In genomic region chr10:74932648-74933047, GRCh38 we compare ENCODE assay signal across 12 cellular contexts.
DNase-seq lines count a peak whose midpoint lies in the region; ATAC-seq and TF ChIP-seq lines count a peak whose summit lies in the region.
"Had no signal": no experiment of that assay in that cellular context is flagged by ENCODE, and none has a peak within 500 bp of the region (broad histone marks: within the 10 kb centered on the region; RNA-seq: fewer than 3 reads in every experiment).

No MANE protein-coding gene starts in this region.

- H3K27me3 ChIP-seq in adrenal gland (no peaks in the 10 kb centered on the region), right cardiac atrium (ENCODE audit: control insufficient read depth, insufficient read depth) (no peaks in the 10 kb centered on the region), testis (no peaks in the 10 kb centered on the region)

- H3K9me3 ChIP-seq in adrenal gland (replicated peaks in 1 of 3) (no peaks in the 10 kb centered on the region), right cardiac atrium (ENCODE audit: control insufficient read depth, low read length) (no peaks in the 10 kb centered on the region), testis (no peaks in the 10 kb centered on the region)

- ATAC-seq in right cardiac atrium: peak; percentile 66 to 72
- ATAC-seq: naive thymus-derived CD4-positive, alpha-beta T cell had no signal

- no peak overlapping the region for H3K27ac ChIP-seq in adrenal gland
- no peak overlapping the region for H3K27ac ChIP-seq in right cardiac atrium (ENCODE audit: low read length)
- peak overlapping the region; percentile 5 to 42 for H3K27ac ChIP-seq in testis

- intact Hi-C loops in adrenal gland (cut with DNase I) (no loop called here), right cardiac atrium (cut with DNase I) (no loop called here), testis (cut with DNase I; ENCODE audit: low total_unique reads) (no loop called here)

- TF ChIP-seq POLR2A in adrenal gland (IDR thresholded peaks at IDR 0.05): no peak
- no peak for TF ChIP-seq POLR2A in testis (IDR thresholded peaks at IDR 0.05)

- TF ChIP-seq CTCF in adrenal gland (IDR thresholded peaks at IDR 0.05) (no peak), testis (IDR thresholded peaks at IDR 0.05) (no peak)

- H3K4me3 ChIP-seq in adrenal gland (no peak overlapping the region), right cardiac atrium (ENCODE audit: low read length) (no peak overlapping the region), testis (no peak overlapping the region)

- DNase-seq in NCI-H1417 (lab: John Stamatoyannopoulos, UW) (peak in 2 of 3 experiments; percentile 3 to 47), NCI-H1417 treated with DMSO at 0.1 percent for 48 hours (lab: John Stamatoyannopoulos, UW) (no peak), adrenal gland (peak; percentile 42 to 77 (median 62)), right cardiac atrium (peak; percentile 71 to 92 (median 86)), testis (peak; percentile 64), UCSD-AML1 (lab: John Stamatoyannopoulos, UW; ENCODE audit: unreplicated experiment) (no peak), GOT3 (lab: John Stamatoyannopoulos, UW) (no peak)
- DNase-seq in NK-92 treated with Interleukin-12 subunit alpha and Interleukin-12 subunit beta, amount 100 ng/mL, for 24 hours (lab: John Stamatoyannopoulos, UW): no peak
- DNase-seq: 8988T; activated CD4-positive, alpha-beta T cell treated with anti-CD3 and anti-CD28 coated beads for 1 hour; naive thymus-derived CD4-positive, alpha-beta T cell; SHP77 treated with DMSO at 0.1 percent for 48 hours had no signal

- no peaks in the 10 kb centered on the region for H3K36me3 ChIP-seq in adrenal gland (replicated peaks in 1 of 2)
- H3K36me3 ChIP-seq in testis (ENCODE audit: low read depth, missing control alignments): no peaks in the 10 kb centered on the region

- H3K4me1 ChIP-seq in adrenal gland (replicated peaks in 1 of 2) (peaks cover 11 to 44% of the 10 kb centered on the region in 2 donors), right cardiac atrium (ENCODE audit: control insufficient read depth, insufficient read depth, low read length) (peaks cover 2% of the 10 kb centered on the region), testis (peaks cover 25% of the 10 kb centered on the region)

- WGBS in adrenal gland, 4 donors: 74 to 80% (median 77%) methylated on average over 3 of the region's 3 CpGs
- whole genome bisulfite sequencing in right cardiac atrium: 71% methylated on average over 3 of the region's 3 CpGs
- WGBS in testis, 2 donors: 70 to 82% methylated on average over 3 of the region's 3 CpGs

Comparison
In these comparisons a context has a peak if more than half of its experiments do, and no peak if none do; other contexts are left out.
1. DNase-seq: peak in NCI-H1417 (2 of 3), adrenal gland (7 of 7), right cardiac atrium (3 of 3) and testis (single experiment); none in NCI-H1417 treated with DMSO at 0.1 percent for 48 hours (single experiment), UCSD-AML1 (single experiment), GOT3 (single experiment) and NK-92 treated with Interleukin-12 subunit alpha and Interleukin-12 subunit beta, amount 100 ng/mL, for 24 hours (single experiment).
2. H3K27ac ChIP-seq: peak in testis (2 of 2); none in adrenal gland (0 of 5) and right cardiac atrium (single experiment).